ENCODE assay signal across 8 cellular contexts in genomic region chr1:59399642-59400041, GRCh38.
"Had no signal": no experiment of that assay in that cellular context is flagged by ENCODE, and none has a peak within 500 bp of the region (broad histone marks: within the 10 kb centered on the region; RNA-seq: fewer than 3 reads in every experiment).

No MANE protein-coding gene starts in this region.

- H3K4me3 Mint-ChIP-seq: GM23338, H9, HFFc6 had no signal

- H3K9me3 Mint-ChIP-seq: GM23338, H9, HFFc6 had no signal

- DNase-seq: GM23248, GOT3, H7, H9, HCEC 1CT, HFFc6 had no signal

- ATAC-seq: GM23338, HCT116 had no signal

- H3K27ac Mint-ChIP-seq: GM23338, H9, HFFc6 had no signal
